8 cellular contexts compared by ENCODE assay signal in genomic region chr1:167401260-167401873, GRCh38.
A peak's percentile ranks its signal among the peaks of the same experiment; 100 is the strongest.
DNase-seq lines count a peak whose midpoint lies in the region; ATAC-seq, FAIRE-seq and TF ChIP-seq lines count a peak whose summit lies in the region.

No MANE protein-coding gene starts in this region.

- TF ChIP-seq RAD21 in A549 (conservative IDR thresholded peaks at IDR 0.05 in 1 of 2, IDR thresholded peaks at IDR 0.05 in 1 of 2), result peak; percentile 67 to 75

- H3K4me3 ChIP-seq in A549 (no peak overlapping the region), GM12875 (ENCODE audit: low read depth, low read length) (no peak overlapping the region), astrocyte of the cerebellum (ENCODE audit: low read depth, low read length) (no peak overlapping the region)

- TF ChIP-seq EP300 in A549 (IDR thresholded peaks at IDR 0.05), result no peak

- no peak for TF ChIP-seq POLR2A in A549 (IDR thresholded peaks at IDR 0.05; ENCODE audit: low read length)

- DNase-seq in A549 (ENCODE audit: low read depth in 1 of 2, low spot score in 1 of 2), result peak; percentile 51 to 74
- peak; percentile 63 for DNase-seq in LoVo (ENCODE audit: low spot score)
- DNase-seq in SKM-1 treated with dmso at 0.1 percent for 144 hours (lab: John Stamatoyannopoulos, UW; ENCODE audit: unreplicated experiment), result peak; percentile 61
- peak; percentile 24 for DNase-seq in astrocyte of the cerebellum (ENCODE audit: low read depth)
- peak; percentile 76 for DNase-seq in islet precursor cell
- peak; percentile 36 for DNase-seq in stimulated activated CD4-positive, alpha-beta T cell treated with anti-CD3 and anti-CD28 coated beads, Interleukin-4, amount 100 ng/mL, for 1 hour

- WGBS in A549 (ENCODE audit: missing lambda C conversion rate), result 28% methylated on average over 8 of the region's 8 CpGs

- CTCF ChIA-PET in A549 (lab: Yijun Ruan, JAX), result interaction anchor here (0.6 to 5.9 kb wide), 33 partner anchors 9 to 338 kb away, joined by 3 to 42 read pairs (median 4); no protein-coding TSS in a partner anchor

- TF ChIP-seq CTCF in A549 (IDR thresholded peaks at IDR 0.05) (peak; percentile 81), GM12875 (IDR thresholded peaks at IDR 0.05; ENCODE audit: borderline replicate concordance, insufficient read depth, low read depth, low read length) (peak; percentile 45; the same call in 1 of the 2 replicates), astrocyte of the cerebellum (IDR thresholded peaks at IDR 0.05; ENCODE audit: low read depth, low read length, missing control alignments) (peak; percentile 60)

- peak; percentile 54 for FAIRE-seq in A549 (lab: Jason Lieb, UNC)

- POLR2A ChIA-PET in A549 (lab: Yijun Ruan, JAX), result no interaction called here

- peaks cover 6% of the 10 kb centered on the region; the same call in 1 of the 3 replicates for H3K4me1 ChIP-seq in A549

- H3K9me3 ChIP-seq in A549, result no peaks in the 10 kb centered on the region

- no peak overlapping the region for H3K27ac ChIP-seq in A549

- no peak overlapping the region for H3K4me2 ChIP-seq in A549

- in situ Hi-C loops in astrocyte of the cerebellum (cut with HindIII; ENCODE audit: low sequenced_read_pairs), result loop anchor here (25.0 kb wide), 1 partner anchor 339 kb away; no protein-coding TSS in a partner anchor

- ATAC-seq in A549 (peak; percentile 96 to 98), HG02678 (IDR thresholded peaks at IDR 0.05; ENCODE audit: unreplicated experiment) (no peak)

TF ChIP-seq in A549, 52 proteins besides CTCF, POLR2A, EP300 and RAD21:
- TF ChIP-seq JUN (IDR thresholded peaks at IDR 0.05) (no peak), RFX5 (IDR thresholded peaks at IDR 0.05) (no peak), SMC3 (IDR thresholded peaks at IDR 0.05) (peak; percentile 71)

Comparison
In these comparisons a context has a peak if more than half of its experiments do, and no peak if none do; other contexts are left out.
1. DNase-seq: peak in every context shown above with its lines; median percentile 76 in islet precursor cell; 63 in LoVo; 62 in A549; 61 in SKM-1 treated with dmso at 0.1 percent for 144 hours; 36 in stimulated activated CD4-positive, alpha-beta T cell treated with anti-CD3 and anti-CD28 coated beads, Interleukin-4, amount 100 ng/mL, for 1 hour; 24 in astrocyte of the cerebellum.